In the genomic region with DNA sequence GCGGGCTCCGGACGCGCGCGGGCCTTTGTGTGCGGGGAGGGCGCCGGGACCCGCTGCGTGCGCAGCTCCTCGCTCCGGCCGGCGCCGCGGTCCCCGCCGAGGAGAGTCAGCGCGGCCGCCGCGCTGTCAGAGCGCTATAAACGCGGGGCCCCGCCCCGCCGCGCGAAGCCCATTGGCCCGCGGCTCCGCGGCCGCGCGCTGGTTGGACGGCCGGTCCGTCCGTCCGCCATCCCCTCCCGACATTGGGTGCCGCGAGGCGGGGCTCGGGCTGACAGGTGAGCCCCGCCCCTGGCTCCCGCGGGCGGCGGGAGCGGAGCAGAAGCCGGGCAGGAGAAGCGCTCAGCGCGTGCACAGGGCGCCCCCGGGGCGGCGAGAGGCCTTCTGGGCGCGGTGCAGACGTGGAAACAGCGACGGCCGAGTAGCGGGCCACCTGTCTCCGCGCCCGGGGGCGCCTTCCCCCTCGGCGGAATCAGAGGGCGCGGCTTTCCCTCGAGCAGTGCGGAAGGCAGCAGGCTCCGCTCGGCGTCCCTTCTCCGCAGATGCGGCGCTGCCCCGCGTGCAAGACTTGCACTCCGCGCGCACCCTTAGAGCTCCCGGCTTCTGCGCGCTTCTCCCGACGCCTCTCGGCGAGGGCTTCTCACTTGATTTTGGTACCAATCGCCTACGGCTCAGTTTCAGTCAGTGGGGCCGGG, we compare ENCODE assay signal across 8 cellular contexts. TPM values are rescaled to one million over a fixed set of nuclear protein-coding genes. Genes with fewer than 3 reads are reported as not detected.
A peak's percentile ranks its signal among the peaks of the same experiment; 100 is the strongest.
DNase-seq lines count a peak whose midpoint lies in the region; ATAC-seq, FAIRE-seq and TF ChIP-seq lines count a peak whose summit lies in the region.

A gene with protein sequence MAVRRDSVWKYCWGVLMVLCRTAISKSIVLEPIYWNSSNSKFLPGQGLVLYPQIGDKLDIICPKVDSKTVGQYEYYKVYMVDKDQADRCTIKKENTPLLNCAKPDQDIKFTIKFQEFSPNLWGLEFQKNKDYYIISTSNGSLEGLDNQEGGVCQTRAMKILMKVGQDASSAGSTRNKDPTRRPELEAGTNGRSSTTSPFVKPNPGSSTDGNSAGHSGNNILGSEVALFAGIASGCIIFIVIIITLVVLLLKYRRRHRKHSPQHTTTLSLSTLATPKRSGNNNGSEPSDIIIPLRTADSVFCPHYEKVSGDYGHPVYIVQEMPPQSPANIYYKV (minus strand): TSS at position 111 of the 692 bp plus-strand sequence. CDS start 698 bp downstream, outside the sequence.

- no peak for TF ChIP-seq CTCF in H1 (IDR thresholded peaks at IDR 0.05; ENCODE audit: control extremely low read depth in 1 of 3, insufficient read depth in 1 of 3, low read depth in 1 of 3, low read length in 3 of 3)

- no peak for TF ChIP-seq EP300 in H1 (IDR thresholded peaks at IDR 0.05; ENCODE audit: borderline replicate concordance in 1 of 2, low read depth in 2 of 2, low read length in 2 of 2)

- H3K4me2 ChIP-seq in H1 (ENCODE audit: insufficient read depth in 1 of 2, low read depth in 2 of 2, low read length in 2 of 2): peak within 1 kb of the TSS; percentile 86 to 94
- peak within 1 kb of the TSS; percentile 64 for H3K4me2 ChIP-seq in mesendoderm (ENCODE audit: low read length)

- peak within 1 kb of the TSS; percentile 80 for H3K4me3 ChIP-seq in CD8-positive, alpha-beta memory T cell (ENCODE audit: low read length)
- H3K4me3 ChIP-seq in H1 (ENCODE audit: extremely low read depth in 1 of 4, insufficient read depth in 2 of 4, low read depth in 3 of 4, low read length in 4 of 4) (peak within 1 kb of the TSS; percentile 60 to 84 (median 66)), mesendoderm (ENCODE audit: low read length) (peak within 1 kb of the TSS; percentile 69)

- no peak within 1 kb of the TSS for H3K23ac ChIP-seq in H1 (ENCODE audit: insufficient read length)
- no peak within 1 kb of the TSS for H3K23ac ChIP-seq in mesendoderm (ENCODE audit: low read length)

- no peak within 1 kb of the TSS for H4K91ac ChIP-seq in H1 (replicated peaks; ENCODE audit: insufficient read length, low read length)

- H3K36me3 Mint-ChIP-seq in CD8-positive, alpha-beta memory T cell: peaks cover 0 to 6% (median 0%) of the 10 kb centered on the region in 3 donors
- peaks cover 2% of the 10 kb centered on the region for H3K36me3 Mint-ChIP-seq in activated CD8-positive, alpha-beta memory T cell treated with anti-CD3 and anti-CD28 coated beads, Interleukin-2, amount 10 ng/mL, durations not matched to agents 7 days and 5 days

- H4K8ac ChIP-seq in H1 (ENCODE audit: extremely low read depth, insufficient read depth, low read length): peak within 1 kb of the TSS; percentile 68; the same call in 1 of the 2 replicates
- no peak within 1 kb of the TSS for H4K8ac ChIP-seq in mesendoderm (ENCODE audit: low read depth, low read length)

- TF ChIP-seq POLR2A in H1 (IDR thresholded peaks at IDR 0.05; ENCODE audit: control extremely low read depth in 1 of 2, low read depth in 2 of 2, low read length in 2 of 2): peak; percentile 68 to 86

- H3K9me3 Mint-ChIP-seq in CD8-positive, alpha-beta memory T cell: no peaks in the 10 kb centered on the region
- no peaks in the 10 kb centered on the region for H3K9me3 Mint-ChIP-seq in activated CD8-positive, alpha-beta memory T cell treated with anti-CD3 and anti-CD28 coated beads, Interleukin-2, amount 10 ng/mL, durations not matched to agents 7 days and 5 days (ENCODE audit: low read depth)

- H3K4me1 Mint-ChIP-seq in CD8-positive, alpha-beta memory T cell: peaks cover 22 to 31% (median 25%) of the 10 kb centered on the region in 3 donors
- H3K4me1 Mint-ChIP-seq in activated CD8-positive, alpha-beta memory T cell treated with anti-CD3 and anti-CD28 coated beads, Interleukin-2, amount 10 ng/mL, durations not matched to agents 7 days and 5 days: peaks cover 14% of the 10 kb centered on the region

- POLR2A ChIA-PET in CD8-positive, alpha-beta memory T cell (lab: Charles Lee): interaction anchor here (1.8 kb wide), 1 partner anchor 33 kb away, joined by 6 read pairs; the partner anchor contains the start of gene ARGLU1
- POLR2A ChIA-PET in H1 (lab: Charles Lee; ENCODE audit: partially characterized antibody): interaction anchor here (0.7 to 2.3 kb wide), 16 partner anchors 8 to 435 kb away, joined by 3 to 15 read pairs (median 3); partner anchors contain the start of gene ARGLU1

- peaks cover 4 to 8% of the 10 kb centered on the region in 2 experiments for H4K20me1 ChIP-seq in H1 (replicated peaks in 1 of 2; ENCODE audit: control insufficient read depth in 1 of 2, insufficient read depth in 2 of 2, low read length in 2 of 2)

- peaks cover 21 to 33% of the 10 kb centered on the region in 2 donors for H3K27me3 Mint-ChIP-seq in CD8-positive, alpha-beta memory T cell
- peaks cover 37% of the 10 kb centered on the region for H3K27me3 Mint-ChIP-seq in activated CD8-positive, alpha-beta memory T cell treated with anti-CD3 and anti-CD28 coated beads, Interleukin-2, amount 10 ng/mL, durations not matched to agents 7 days and 5 days

- H3K56ac ChIP-seq in H1 (replicated peaks; ENCODE audit: insufficient read length, low read depth, low read length) (no peak within 1 kb of the TSS), mesendoderm (ENCODE audit: low read length) (peak within 1 kb of the TSS; percentile 92)

- H3K14ac ChIP-seq in H1 (ENCODE audit: insufficient read length): no peak within 1 kb of the TSS

- peaks cover 24% of the 10 kb centered on the region for H3K4me1 ChIP-seq in CD8-positive, alpha-beta memory T cell (ENCODE audit: insufficient read depth, low read length)
- H3K4me1 ChIP-seq in H1 (replicated peaks in 1 of 4; ENCODE audit: control insufficient read depth in 3 of 4, insufficient read depth in 4 of 4, low read length in 3 of 4): peaks cover 5 to 21% (median 11%) of the 10 kb centered on the region in 4 experiments; a peak in 5 of 7 replicates
- H3K4me1 ChIP-seq in mesendoderm (ENCODE audit: control insufficient read depth, low read depth, low read length): peaks cover 8% of the 10 kb centered on the region

- peak within 1 kb of the TSS in 7 of 8 donors; percentile 23 to 93 (median 78) for H3K27ac Mint-ChIP-seq in CD8-positive, alpha-beta memory T cell
- H3K27ac Mint-ChIP-seq in activated CD8-positive, alpha-beta memory T cell treated with anti-CD3 and anti-CD28 coated beads, Interleukin-2, amount 10 ng/mL, durations not matched to agents 7 days and 5 days: peak within 1 kb of the TSS; percentile 67

- peaks cover 16% of the 10 kb centered on the region for H3K23me2 ChIP-seq in H1 (ENCODE audit: low read depth, low read length)

- peak; percentile 75 to 88 (median 85) for DNase-seq in CD8-positive, alpha-beta memory T cell
- DNase-seq in NCI-H82 (lab: John Stamatoyannopoulos, UW) (peak; percentile 98), H1 (ENCODE audit: low read depth in 1 of 2, low spot score in 2 of 2) (peak; percentile 76 to 89), mesendoderm (peak; percentile 97)
- peak; percentile 90 for DNase-seq in activated CD8-positive, alpha-beta memory T cell treated with anti-CD3 and anti-CD28 coated beads, Interleukin-2, amount 10 ng/mL, durations not matched to agents 7 days and 5 days
- DNase-seq in stimulated activated CD8-positive, alpha-beta memory T cell treated with anti-CD3 and anti-CD28 coated beads, Interleukin-12 subunit alpha, Interleukin-12 subunit beta, amount 100 ng/mL, for 24 hours (ENCODE audit: extremely low read depth): peak; percentile 66

- H2AK5ac ChIP-seq in H1 (ENCODE audit: low read depth, low read length): no peak within 1 kb of the TSS
- H2AK5ac ChIP-seq in mesendoderm (ENCODE audit: low read length): no peak within 1 kb of the TSS

- H3K4me3 Mint-ChIP-seq in CD8-positive, alpha-beta memory T cell: peak within 1 kb of the TSS; percentile 86 to 97 (median 94)
- peak within 1 kb of the TSS; percentile 83 for H3K4me3 Mint-ChIP-seq in activated CD8-positive, alpha-beta memory T cell treated with anti-CD3 and anti-CD28 coated beads, Interleukin-2, amount 10 ng/mL, durations not matched to agents 7 days and 5 days

- H3K9ac ChIP-seq in H1 (replicated peaks in 1 of 4; ENCODE audit: extremely low read depth in 1 of 4, low read depth in 3 of 4, low read length in 3 of 4) (peak within 1 kb of the TSS in 2 of 4 experiments; percentile 3 to 89; a peak in 1 of 7 replicates), mesendoderm (ENCODE audit: low read length) (peak within 1 kb of the TSS; percentile 79)

- ATAC-seq in GM19397 (IDR thresholded peaks at IDR 0.05; ENCODE audit: unreplicated experiment) (peak; percentile 95), HG03558 (IDR thresholded peaks at IDR 0.05; ENCODE audit: extremely low read depth, unreplicated experiment) (peak; percentile 94)
- peak; percentile 97 for ATAC-seq in activated CD8-positive, alpha-beta memory T cell treated with anti-CD3 and anti-CD28 coated beads, Interleukin-2, amount 10 ng/mL, durations not matched to agents 7 days and 5 days

- peak within 1 kb of the TSS; percentile 31 for H3K27ac ChIP-seq in CD8-positive, alpha-beta memory T cell (ENCODE audit: low read depth, low read length)
- H3K27ac ChIP-seq in H1 (ENCODE audit: low read depth, low read length) (no peak within 1 kb of the TSS), mesendoderm (ENCODE audit: low read depth, low read length) (no peak within 1 kb of the TSS)

- H3K79me2 ChIP-seq in H1 (ENCODE audit: control insufficient read depth in 1 of 2, insufficient read depth in 2 of 2, low read length in 2 of 2) (peaks cover 0 to 29% of the 10 kb centered on the region in 2 experiments; a peak in 2 of 4 replicates), mesendoderm (ENCODE audit: control insufficient read depth, insufficient read depth, low read length) (peaks cover 22% of the 10 kb centered on the region)

- peaks cover 21% of the 10 kb centered on the region for H3K27me3 ChIP-seq in CD8-positive, alpha-beta memory T cell (ENCODE audit: insufficient read depth, low read length, poor library complexity, severe bottlenecking)
- H3K27me3 ChIP-seq in H1 (replicated peaks in 1 of 4; ENCODE audit: control insufficient read depth in 3 of 4, extremely low read depth in 1 of 4, insufficient read depth in 3 of 4, low read length in 3 of 4): peaks cover 0 to 14% (median 7%) of the 10 kb centered on the region in 4 experiments; a peak in 5 of 7 replicates
- no peaks in the 10 kb centered on the region for H3K27me3 ChIP-seq in mesendoderm (ENCODE audit: insufficient read depth, low read length, poor library complexity)

- peak within 1 kb of the TSS; percentile 19; the same call in 1 of the 2 replicates for H2AFZ ChIP-seq in H1 (ENCODE audit: low read length)

- TF ChIP-seq RAD21 in H1 (IDR thresholded peaks at IDR 0.05 in 1 of 2, conservative IDR thresholded peaks at IDR 0.05 in 1 of 2; ENCODE audit: low read depth in 2 of 2, low read length in 2 of 2): peak; percentile 22 to 31; a peak in 2 of 4 replicates

- no peak for FAIRE-seq in H1 (lab: Jason Lieb, UNC)

- H2BK20ac ChIP-seq in H1 (ENCODE audit: low read length): no peak within 1 kb of the TSS

- CTCF ChIA-PET in CD8-positive, alpha-beta memory T cell (lab: Charles Lee): interaction anchor here (0.8 to 3.4 kb wide), 22 partner anchors 9 to 86 kb away, joined by 3 to 36 read pairs (median 4); partner anchors contain the start of gene ARGLU1
- CTCF ChIA-PET in activated CD8-positive, alpha-beta memory T cell treated with anti-CD3 and anti-CD28 coated beads, Interleukin-2, amount 10 ng/mL, durations not matched to agents 7 days and 5 days (lab: Charles Lee): interaction anchor here (0.6 to 3.4 kb wide), 27 partner anchors 10 to 1397 kb away, joined by 3 to 36 read pairs (median 4); partner anchors contain the start of gene ARGLU1
- CTCF ChIA-PET in H1 (lab: Charles Lee; ENCODE audit: partially characterized antibody): interaction anchor here (0.6 to 2.4 kb wide), 30 partner anchors 8 to 604 kb away, joined by 3 to 11 read pairs (median 3); no protein-coding TSS in a partner anchor

- peak within 1 kb of the TSS; percentile 79; the same call in 1 of the 2 replicates for H3K18ac ChIP-seq in H1 (ENCODE audit: extremely low read depth, low read length)
- peak within 1 kb of the TSS; percentile 69 for H3K18ac ChIP-seq in mesendoderm (ENCODE audit: low read length)

- H2BK5ac ChIP-seq in H1 (ENCODE audit: low read depth, low read length) (no peak within 1 kb of the TSS), mesendoderm (ENCODE audit: low read length) (no peak within 1 kb of the TSS)

- H3K9me3 ChIP-seq in CD8-positive, alpha-beta memory T cell (ENCODE audit: low read length): no peaks in the 10 kb centered on the region
- H3K9me3 ChIP-seq in H1 (ENCODE audit: insufficient read depth in 2 of 2, low read depth in 1 of 2, low read length in 1 of 2): no peaks in the 10 kb centered on the region

- no peak within 1 kb of the TSS for H2BK12ac ChIP-seq in H1 (ENCODE audit: low read depth, low read length)

- H3K36me3 ChIP-seq in CD8-positive, alpha-beta memory T cell (ENCODE audit: insufficient read depth, low read length): no peaks in the 10 kb centered on the region
- H3K36me3 ChIP-seq in H1 (ENCODE audit: control insufficient read depth in 2 of 4, insufficient read depth in 4 of 4, low read length in 3 of 4) (peaks cover 0 to 2% (median 0%) of the 10 kb centered on the region in 4 experiments; a peak in 1 of 8 replicates), mesendoderm (ENCODE audit: control insufficient read depth, insufficient read depth, low read length) (no peaks in the 10 kb centered on the region)

- 0% methylated on average over 48 of the region's 102 CpGs; no CpG with 5 or more reads in 1 of the 2 experiments for WGBS in H1 (ENCODE audit: extremely low coverage in 1 of 2, insufficient coverage in 1 of 2, insufficient read length in 1 of 2, insufficient replicate concordance in 2 of 2, low coverage in 1 of 2, low lambda C conversion rate in 2 of 2, missing lambda C conversion rate in 1 of 2), 2 experiments
- WGBS in mesendoderm (ENCODE audit: extremely low coverage, insufficient coverage, low lambda C conversion rate): no CpG with 5 or more reads among the region's 102 CpGs

- peak within 1 kb of the TSS; percentile 47 for H4K5ac ChIP-seq in H1 (ENCODE audit: insufficient read length, low read depth, low read length)
- no peak within 1 kb of the TSS for H4K5ac ChIP-seq in mesendoderm (ENCODE audit: low read length)

- H2BK120ac ChIP-seq in H1 (replicated peaks; ENCODE audit: low read depth, low read length) (no peak within 1 kb of the TSS), mesendoderm (ENCODE audit: low read depth, low read length) (no peak within 1 kb of the TSS)

- H3K4ac ChIP-seq in H1 (replicated peaks; ENCODE audit: insufficient read length, low read depth, low read length) (no peak within 1 kb of the TSS), mesendoderm (ENCODE audit: low read depth, low read length) (no peak within 1 kb of the TSS)

- H2BK15ac ChIP-seq in H1 (ENCODE audit: low read length): no peak within 1 kb of the TSS
- H2BK15ac ChIP-seq in mesendoderm (replicated peaks; ENCODE audit: low read depth): no peak within 1 kb of the TSS

- H3K79me1 ChIP-seq in H1 (ENCODE audit: low read depth, low read length) (no peaks in the 10 kb centered on the region), mesendoderm (ENCODE audit: low read length) (no peaks in the 10 kb centered on the region)

RNA-seq across cellular contexts. Expression of the gene that starts here (rescaled TPM):
- total RNA-seq in CD8-positive, alpha-beta memory T cell: under 1 TPM; 0.11 to 0.22 TPM
- polyA plus RNA-seq in CD8-positive, alpha-beta memory T cell: 0.05 TPM
- total RNA-seq in activated CD8-positive, alpha-beta memory T cell treated with anti-CD3 and anti-CD28 coated beads, Interleukin-2, amount 10 ng/mL, durations not matched to agents 7 days and 5 days: under 1 TPM in 1 of 2 experiments, not detected in 1; 0.14 TPM
- total RNA-seq in H1 (2021; fragmentation: NEBNext Ultra II Directional; extraction: Animal tissue kit (Norgen Biotek cat#: 25700)): 10.3 and 12.0 TPM in 2 replicates
- polyA plus RNA-seq in H1 (2011; rRNA removed): 7.5 and 8.2 TPM in 2 replicates
- polyA plus RNA-seq in H1 (2011; cell fraction: cytosol; rRNA removed): 6.7 TPM
- polyA plus RNA-seq in H1 (2011; cell fraction: nucleus; rRNA removed): 11.5 TPM
- polyA plus RNA-seq in H1 (2012, experiment 1 of 2): 9.7 to 11.3 TPM (median 10.9 TPM) in 4 replicates
- 2.6 TPM for polyA plus RNA-seq in H1 (2012, experiment 2 of 2)
- polyA plus RNA-seq in H1 (2013, experiment 1 of 2): 11.1 TPM
- polyA plus RNA-seq in H1 (2013, experiment 2 of 2): 13.3 TPM
- polyA minus RNA-seq in H1 (2011; rRNA and poly(A)+ RNA removed): 13.7 and 16.9 TPM in 2 replicates
- 10.5 TPM for polyA minus RNA-seq in H1 (2011; cell fraction: cytosol; rRNA and poly(A)+ RNA removed)
- polyA minus RNA-seq in H1 (2011; cell fraction: nucleus; rRNA and poly(A)+ RNA removed): 14.8 TPM
- 29.5 TPM for polyA plus RNA-seq in mesendoderm (2013, experiment 1 of 2)
- 30.1 TPM for polyA plus RNA-seq in mesendoderm (2013, experiment 2 of 2)

Comparison
In these comparisons a context has a peak if more than half of its experiments do, and no peak if none do; other contexts are left out.
1. Peak in DNase-seq, H3K4me3 ChIP-seq and H3K27ac ChIP-seq in CD8-positive, alpha-beta memory T cell; RNA of the gene not detected or under 1 TPM.
2. Peak in DNase-seq and ATAC-seq in activated CD8-positive, alpha-beta memory T cell treated with anti-CD3 and anti-CD28 coated beads, Interleukin-2, amount 10 ng/mL, durations not matched to agents 7 days and 5 days; RNA of the gene not detected or under 1 TPM.